In the genomic region with DNA sequence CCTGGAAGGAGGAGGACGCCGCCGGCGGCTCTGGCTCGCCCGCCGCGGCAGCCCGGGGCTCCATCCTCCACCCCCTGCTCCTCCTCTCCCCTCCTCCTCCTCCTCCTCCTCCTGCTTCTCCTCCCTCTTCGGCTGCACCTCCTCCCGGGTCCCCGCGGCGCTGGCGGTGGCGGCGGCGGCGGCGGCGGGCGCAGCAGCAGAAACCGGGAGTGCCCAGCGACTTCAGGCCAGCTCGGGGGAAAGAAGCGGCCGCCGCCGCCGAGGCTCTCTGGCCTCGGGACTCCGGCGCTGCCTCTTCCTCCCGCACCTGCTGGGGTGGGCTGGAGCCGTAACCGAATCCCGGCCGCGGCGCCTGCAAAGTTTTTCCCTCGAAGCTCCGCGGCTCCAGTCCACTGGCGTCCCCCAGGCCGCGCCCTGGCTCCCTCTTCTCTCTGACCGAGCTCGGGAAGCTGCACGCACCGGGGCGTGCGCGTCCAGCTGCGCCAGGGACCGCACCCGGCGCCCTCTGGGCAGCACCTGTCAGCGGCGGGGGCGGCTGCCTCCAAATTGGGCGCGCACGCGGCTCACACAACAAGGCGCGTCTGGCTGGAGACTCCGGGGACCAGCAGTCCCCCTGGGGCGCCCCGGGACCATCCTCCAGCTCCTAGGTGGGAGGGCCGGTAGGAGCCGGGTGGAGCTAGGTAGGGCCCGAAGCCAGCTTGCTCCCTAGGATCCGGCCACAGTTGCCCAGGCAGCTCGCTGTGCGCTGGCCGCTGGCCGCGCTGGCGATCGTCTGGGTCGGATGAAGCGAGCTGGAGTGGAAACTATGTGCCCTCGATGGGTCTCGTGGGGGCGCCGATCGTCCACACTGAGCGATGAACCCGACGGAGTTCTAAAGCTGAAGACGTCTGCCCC, we compare ENCODE assay signal across 8 cellular contexts. TPM values are rescaled to one million over a fixed set of nuclear protein-coding genes. Genes with fewer than 3 reads are reported as not detected.
DNase-seq lines count a peak whose midpoint lies in the region; ATAC-seq and TF ChIP-seq lines count a peak whose summit lies in the region.

TSS of gene MCTP1 (minus strand) at position 583 of the 894 bp plus-strand sequence.

- no peaks in the 10 kb centered on the region for H4K20me1 ChIP-seq in hepatocyte (ENCODE audit: insufficient read depth, poor library complexity, severe bottlenecking)

- peak within 1 kb of the TSS; percentile 99 for H3K4me2 ChIP-seq in hepatocyte

- H3K36me3 ChIP-seq in ascending aorta = no peaks in the 10 kb centered on the region
- no peaks in the 10 kb centered on the region for H3K36me3 ChIP-seq in hepatocyte (replicated peaks; ENCODE audit: insufficient read depth, low read depth)

- H3K27ac ChIP-seq in ascending aorta (no peak within 1 kb of the TSS), hepatocyte (peak within 1 kb of the TSS; percentile 36)

- WGBS in hepatocyte (ENCODE audit: low lambda C conversion rate, missing lambda C conversion rate) = under 1% methylated on average over 52 of the region's 91 CpGs

- no peaks in the 10 kb centered on the region for H3K79me2 ChIP-seq in hepatocyte

- peak within 1 kb of the TSS; percentile 54 to 72 for H3K4me3 ChIP-seq in ascending aorta
- H3K4me3 ChIP-seq in hepatocyte = peak within 1 kb of the TSS; percentile 71

- H3K27me3 ChIP-seq in ascending aorta = peaks cover 5% of the 10 kb centered on the region
- peaks cover 62% of the 10 kb centered on the region for H3K27me3 ChIP-seq in hepatocyte

- intact Hi-C loops in ascending aorta (cut with DNase I) = no loop called here

- ATAC-seq in HG02642 (IDR thresholded peaks at IDR 0.05; ENCODE audit: poor library complexity, unreplicated experiment) = peak; percentile 41
- no peak for ATAC-seq in HG03280 (IDR thresholded peaks at IDR 0.05; ENCODE audit: unreplicated experiment)

- H3K9me3 ChIP-seq in ascending aorta (no peaks in the 10 kb centered on the region), hepatocyte (ENCODE audit: low read depth) (no peaks in the 10 kb centered on the region)

- TF ChIP-seq CTCF in ascending aorta (IDR thresholded peaks at IDR 0.05) (no peak), hepatocyte (IDR thresholded peaks at IDR 0.05; ENCODE audit: poor library complexity) (peak; percentile 20)

- peak within 1 kb of the TSS; percentile 76 for H2AFZ ChIP-seq in hepatocyte

- H3K4me1 ChIP-seq in ascending aorta = peaks cover 6 to 10% of the 10 kb centered on the region in 2 donors
- no peaks in the 10 kb centered on the region for H3K4me1 ChIP-seq in hepatocyte (ENCODE audit: insufficient read depth)

- peak; percentile 32 for DNase-seq in activated CD4-positive, CD25-positive, alpha-beta regulatory T cell treated with anti-CD3 and anti-CD28 coated beads, Interleukin-2, amount 50 U/mL, for 72 hours
- no peak for DNase-seq in activated CD4-positive, CD25-positive, alpha-beta regulatory T cell (lab: John Stamatoyannopoulos, UW)
- DNase-seq in NCI-H345 treated with DMSO at 0.1 percent for 48 hours (lab: John Stamatoyannopoulos, UW; ENCODE audit: unreplicated experiment) = peak; percentile 31
- no peak for DNase-seq in ascending aorta (ENCODE audit: low spot score in 2 of 2)
- peak; percentile 70 for DNase-seq in hepatocyte (ENCODE audit: low spot score)
- DNase-seq in renal cortical epithelial cell (ENCODE audit: low read depth) = no peak

- H3K9me2 ChIP-seq in hepatocyte (replicated peaks; ENCODE audit: insufficient read depth) = no peaks in the 10 kb centered on the region

RNA-seq across cellular contexts. Expression of gene MCTP1, which starts in this region (rescaled TPM):
- 112 TPM for total RNA-seq in ascending aorta
- total RNA-seq in hepatocyte = 5.7 and 8.7 TPM in 2 replicates
- polyA plus RNA-seq in hepatocyte = 1.1 and 1.3 TPM in 2 replicates
- 8.3 and 22.3 TPM in 2 replicates for total RNA-seq in renal cortical epithelial cell

Comparison
In these comparisons a context has a peak if more than half of its experiments do, and no peak if none do; other contexts are left out.
1. DNase-seq: peak in activated CD4-positive, CD25-positive, alpha-beta regulatory T cell treated with anti-CD3 and anti-CD28 coated beads, Interleukin-2, amount 50 U/mL, for 72 hours (single experiment), NCI-H345 treated with DMSO at 0.1 percent for 48 hours (single experiment) and hepatocyte (single experiment); none in activated CD4-positive, CD25-positive, alpha-beta regulatory T cell (0 of 4), ascending aorta (0 of 2) and renal cortical epithelial cell (single experiment).